ENCODE assay signal across 9 cellular contexts in the genomic region with DNA sequence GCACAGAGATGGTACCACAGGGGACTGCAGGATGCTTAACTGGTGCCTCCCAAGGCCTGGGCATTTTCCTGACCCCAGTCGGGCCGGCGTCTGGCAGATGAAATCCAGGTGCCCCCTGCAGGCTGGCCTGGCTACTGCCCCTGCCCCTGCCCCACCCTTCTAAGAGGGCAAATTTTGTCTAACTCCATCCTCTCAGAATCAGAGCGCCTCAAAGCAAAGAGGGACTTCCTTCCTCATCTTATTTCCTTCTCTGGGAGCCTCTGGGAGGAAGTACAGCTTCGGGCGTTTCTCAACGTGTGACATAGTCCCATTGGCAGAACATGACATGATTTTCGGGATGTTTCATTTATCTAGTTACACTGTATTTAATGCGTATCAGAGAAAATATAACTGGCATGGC. TPM values are rescaled to one million over a fixed set of nuclear protein-coding genes. Genes with fewer than 3 reads are reported as not detected.
DNase-seq lines count a peak whose midpoint lies in the region; ATAC-seq, FAIRE-seq and TF ChIP-seq lines count a peak whose summit lies in the region.
"Had no signal": no experiment of that assay in that cellular context is flagged by ENCODE, and none has a peak within 500 bp of the region (broad histone marks: within the 10 kb centered on the region; RNA-seq: fewer than 3 reads in every experiment).

No MANE protein-coding gene starts in this region.

- no peak overlapping the region for H2BK120ac ChIP-seq in mesendoderm (ENCODE audit: low read depth, low read length)

- H4K5ac ChIP-seq in mesendoderm (ENCODE audit: low read length): no peak overlapping the region

- H2BK15ac ChIP-seq in mesendoderm (replicated peaks; ENCODE audit: low read depth): no peak overlapping the region

- H3K4me1 ChIP-seq in mesendoderm (ENCODE audit: control insufficient read depth, low read depth, low read length): peaks cover 13% of the 10 kb centered on the region
- peaks cover 5 to 85% (median 65%) of the 10 kb centered on the region in 4 donors for H3K4me1 ChIP-seq in tibial artery

- no peak overlapping the region for H4K8ac ChIP-seq in mesendoderm (ENCODE audit: low read depth, low read length)

- no peak overlapping the region for H3K4me2 ChIP-seq in mesendoderm (ENCODE audit: low read length)

- peak in 3 of 4 experiments; percentile 14 to 23 (median 20) for DNase-seq in activated CD4-positive, CD25-positive, alpha-beta regulatory T cell (lab: John Stamatoyannopoulos, UW)
- DNase-seq in T-helper 2 cell (peak in 4 of 5 experiments; percentile 17 to 48 (median 32)), bronchial epithelial cell (ENCODE audit: low read depth) (no peak), mesendoderm (peak; percentile 40), tibial artery (peak in 1 of 2 donors; percentile 57), putamen (ENCODE audit: low spot score) (no peak), NCI-H187 (lab: John Stamatoyannopoulos, UW) (no peak)

- no peak overlapping the region for H3K4ac ChIP-seq in mesendoderm (ENCODE audit: low read depth, low read length)

- no peak for ATAC-seq in activated CD4-positive, CD25-positive, alpha-beta regulatory T cell treated with anti-CD3 and anti-CD28 coated beads, Interleukin-2, amount 50 U/mL, for 24 hours

- no peaks in the 10 kb centered on the region for H3K9me3 ChIP-seq in tibial artery

- no peak overlapping the region for H2BK5ac ChIP-seq in mesendoderm (ENCODE audit: low read length)

- H3K79me1 ChIP-seq in mesendoderm (ENCODE audit: low read length): peaks cover 4% of the 10 kb centered on the region

- no peak overlapping the region for H3K4me3 ChIP-seq in bronchial epithelial cell (ENCODE audit: low read depth, low read length)
- no peak overlapping the region for H3K4me3 ChIP-seq in mesendoderm (ENCODE audit: low read length)
- H3K4me3 ChIP-seq in tibial artery: no peak overlapping the region

- H3K36me3 ChIP-seq in bronchial epithelial cell (ENCODE audit: control insufficient read depth, insufficient read depth, low read length) (no peaks in the 10 kb centered on the region), mesendoderm (ENCODE audit: control insufficient read depth, insufficient read depth, low read length) (peaks cover 1% of the 10 kb centered on the region), tibial artery (no peaks in the 10 kb centered on the region)

- WGBS in mesendoderm (ENCODE audit: extremely low coverage, insufficient coverage, low lambda C conversion rate): no CpG with 5 or more reads among the region's 9 CpGs

- H3K56ac ChIP-seq in mesendoderm (ENCODE audit: low read length): no peak overlapping the region

- H3K9ac ChIP-seq in mesendoderm (ENCODE audit: low read length): no peak overlapping the region

- intact Hi-C loops in tibial artery (cut with DNase I; ENCODE audit: low total_unique reads): loop anchor here (5.0 kb wide), 1 partner anchor 33 kb away; no protein-coding TSS in a partner anchor

- H3K27me3 ChIP-seq in bronchial epithelial cell (ENCODE audit: control insufficient read depth, insufficient read depth, low read length): no peaks in the 10 kb centered on the region
- no peaks in the 10 kb centered on the region for H3K27me3 ChIP-seq in mesendoderm (ENCODE audit: insufficient read depth, low read length, poor library complexity)
- no peaks in the 10 kb centered on the region for H3K27me3 ChIP-seq in tibial artery

- H3K79me2 ChIP-seq in mesendoderm (ENCODE audit: control insufficient read depth, insufficient read depth, low read length): no peaks in the 10 kb centered on the region

- no peak overlapping the region for H3K18ac ChIP-seq in mesendoderm (ENCODE audit: low read length)

- H2AK5ac ChIP-seq in mesendoderm (ENCODE audit: low read length): no peak overlapping the region

- TF ChIP-seq CTCF in bronchial epithelial cell (IDR thresholded peaks at IDR 0.05; ENCODE audit: insufficient read depth, low read length, severe bottlenecking) (peak; percentile 52), tibial artery (IDR thresholded peaks at IDR 0.05) (peak; percentile 22 to 36)

- no peak overlapping the region for H3K27ac ChIP-seq in mesendoderm (ENCODE audit: low read depth, low read length)
- peak overlapping the region; percentile 85 to 94 for H3K27ac ChIP-seq in tibial artery

- no peak overlapping the region for H3K23ac ChIP-seq in mesendoderm (ENCODE audit: low read length)

- FAIRE-seq in bronchial epithelial cell (lab: Jason Lieb, UNC): no peak

RNA-seq across cellular contexts. Expression of gene PRKACA, which starts 2.7 kb away (rescaled TPM):
- total RNA-seq in bronchial epithelial cell: 13.7 and 13.8 TPM in 2 replicates
- polyA plus RNA-seq in mesendoderm (2013, experiment 1 of 2): 38.0 TPM
- 37.6 TPM for polyA plus RNA-seq in mesendoderm (2013, experiment 2 of 2)

RNA-seq across cellular contexts. Expression of gene ASF1B, which starts 21.5 kb away (rescaled TPM):
- total RNA-seq in bronchial epithelial cell: 0.26 and 0.53 TPM in 2 replicates
- 18.8 TPM for polyA plus RNA-seq in mesendoderm (2013, experiment 1 of 2)
- polyA plus RNA-seq in mesendoderm (2013, experiment 2 of 2): 18.1 TPM

RNA-seq across cellular contexts. Expression of gene SAMD1, which starts 24.3 kb away (rescaled TPM):
- 14.7 and 16.8 TPM in 2 replicates for total RNA-seq in bronchial epithelial cell
- 50.8 TPM for polyA plus RNA-seq in mesendoderm (2013, experiment 1 of 2)
- polyA plus RNA-seq in mesendoderm (2013, experiment 2 of 2): 57.8 TPM

RNA-seq across cellular contexts. Expression of gene C19orf67, which starts 29.3 kb away (rescaled TPM):
- not detected in 2 replicates for total RNA-seq in bronchial epithelial cell
- polyA plus RNA-seq in mesendoderm (2013, experiment 1 of 2): not detected
- polyA plus RNA-seq in mesendoderm (2013, experiment 2 of 2): 0.10 TPM
- total RNA-seq: subcutaneous adipose tissue had no signal

RNA-seq across cellular contexts. Expression of gene MISP3, which starts 42.3 kb away (rescaled TPM):
- 0.26 and 1.4 TPM in 2 replicates for total RNA-seq in bronchial epithelial cell
- polyA plus RNA-seq in mesendoderm (2013, experiment 1 of 2): 0.08 TPM
- 0.10 TPM for polyA plus RNA-seq in mesendoderm (2013, experiment 2 of 2)

Comparison
In these comparisons a context has a peak if more than half of its experiments do, and no peak if none do; other contexts are left out.
1. DNase-seq: peak in activated CD4-positive, CD25-positive, alpha-beta regulatory T cell (3 of 4), T-helper 2 cell (4 of 5) and mesendoderm (single experiment); none in bronchial epithelial cell (single experiment), putamen (single experiment) and NCI-H187 (0 of 2).